ENCODE assay signal across 13 cellular contexts in genomic region chr19:3161453-3161852, GRCh38. TPM values are rescaled to one million over a fixed set of nuclear protein-coding genes. Genes with fewer than 3 reads are reported as not detected.
A peak's percentile ranks its signal among the peaks of the same experiment; 100 is the strongest.
DNase-seq lines count a peak whose midpoint lies in the region; ATAC-seq and TF ChIP-seq lines count a peak whose summit lies in the region.
"Had no signal": no experiment of that assay in that cellular context is flagged by ENCODE, and none has a peak within 500 bp of the region (broad histone marks: within the 10 kb centered on the region; RNA-seq: fewer than 3 reads in every experiment).

No MANE protein-coding gene starts in this region.

- CTCF ChIA-PET in Panc1 (lab: Charles Lee) = interaction anchor here (1.5 kb wide), 1 partner anchor 32 kb away, joined by 11 read pairs; no protein-coding TSS in a partner anchor
- CTCF ChIA-PET in HEK293T (lab: Yijun Ruan, JAX) = interaction anchor here (0.6 to 1.6 kb wide), 3 partner anchors 32 to 202 kb away, joined by 3 to 4 read pairs (median 3); no protein-coding TSS in a partner anchor

- no peaks in the 10 kb centered on the region; the same call in 1 of the 2 replicates for H3K4me1 ChIP-seq in Panc1 (ENCODE audit: control insufficient read depth, insufficient read depth, low read length)

- no TSS peak for BruUV-seq in Panc1 (replicated peaks; lab: Mats Ljungman, UMichigan)

- H3K4me3 ChIP-seq in Panc1 (ENCODE audit: low read depth in 2 of 2, low read length in 2 of 2) (no peak overlapping the region), epithelial cell of esophagus (ENCODE audit: low read length) (no peak overlapping the region)

- intact Hi-C loops in activated CD4-positive, alpha-beta T cell treated with anti-CD3 and anti-CD28 coated beads, Interleukin-2, amount 10 ng/mL, durations not matched to agents 24 days and 14 days (cut with micrococcal nuclease) = no loop called here
- intact Hi-C loops in Panc1 (cut with micrococcal nuclease; ENCODE audit: unreplicated experiment) = no loop called here

- no peak for TF ChIP-seq CTCF in Panc1 (IDR thresholded peaks at IDR 0.05)
- TF ChIP-seq CTCF in epithelial cell of esophagus (IDR thresholded peaks at IDR 0.05; ENCODE audit: insufficient read depth, low read depth, low read length, missing control alignments) = no peak

- H3K36me3 ChIP-seq in Panc1 (ENCODE audit: control insufficient read depth, insufficient read depth, low read length) = no peaks in the 10 kb centered on the region

- POLR2A ChIA-PET in Panc1 (lab: Charles Lee) = no interaction called here
- POLR2A ChIA-PET in HEK293T (lab: Yijun Ruan, JAX) = interaction anchor here (1.1 kb wide), 1 partner anchor 211 kb away, joined by 4 read pairs; no protein-coding TSS in a partner anchor

- peaks cover 9% of the 10 kb centered on the region for H3K9me3 Mint-ChIP-seq in activated CD4-positive, alpha-beta T cell treated with anti-CD3 and anti-CD28 coated beads, Interleukin-2, amount 10 ng/mL, durations not matched to agents 24 days and 14 days
- peaks cover 4% of the 10 kb centered on the region in 2 donors for H3K9me3 Mint-ChIP-seq in stimulated activated naive B cell treated with anti-CD40 and anti-IgM and Interleukin-4, amounts not matched to agents 10 μg/mL and 1 μg/mL and 100 μg/mL, for 72 hours

- H3K27ac Mint-ChIP-seq in activated CD4-positive, alpha-beta T cell treated with anti-CD3 and anti-CD28 coated beads, Interleukin-2, amount 10 ng/mL, durations not matched to agents 24 days and 14 days = peak overlapping the region; percentile 78
- H3K27ac Mint-ChIP-seq in stimulated activated naive B cell treated with anti-CD40 and anti-IgM and Interleukin-4, amounts not matched to agents 10 μg/mL and 1 μg/mL and 100 μg/mL, for 72 hours = peak overlapping the region; percentile 48

- peaks cover 40% of the 10 kb centered on the region for H3K4me1 Mint-ChIP-seq in activated CD4-positive, alpha-beta T cell treated with anti-CD3 and anti-CD28 coated beads, Interleukin-2, amount 10 ng/mL, durations not matched to agents 24 days and 14 days
- H3K4me1 Mint-ChIP-seq in stimulated activated naive B cell treated with anti-CD40 and anti-IgM and Interleukin-4, amounts not matched to agents 10 μg/mL and 1 μg/mL and 100 μg/mL, for 72 hours = peaks cover 16 to 48% of the 10 kb centered on the region in 2 donors

- ATAC-seq in Panc1 = 0 out of 2 replicates have a peak, but pooled peaks have one; percentile 52
- no peak for ATAC-seq in stimulated activated naive B cell treated with anti-CD40 and anti-IgM and Interleukin-4, amounts not matched to agents 10 μg/mL and 1 μg/mL and 100 μg/mL, for 72 hours (replicated peaks)

- peaks cover 85% of the 10 kb centered on the region for H3K36me3 Mint-ChIP-seq in activated CD4-positive, alpha-beta T cell treated with anti-CD3 and anti-CD28 coated beads, Interleukin-2, amount 10 ng/mL, durations not matched to agents 24 days and 14 days (ENCODE audit: low read depth)
- H3K36me3 Mint-ChIP-seq in stimulated activated naive B cell treated with anti-CD40 and anti-IgM and Interleukin-4, amounts not matched to agents 10 μg/mL and 1 μg/mL and 100 μg/mL, for 72 hours = peaks cover 8 to 10% of the 10 kb centered on the region in 2 donors

- H3K27ac ChIP-seq in Panc1 (ENCODE audit: low read length) = no peak overlapping the region

- in situ Hi-C loops in Panc1 (cut with HindIII; ENCODE audit: low pct_unique_long_range_greater_than_20kb, low sequenced_read_pairs) = no loop called here

- no peaks in the 10 kb centered on the region for H3K27me3 ChIP-seq in Panc1 (ENCODE audit: control insufficient read depth, insufficient read depth, low read length)

- H3K4me3 Mint-ChIP-seq in activated CD4-positive, alpha-beta T cell treated with anti-CD3 and anti-CD28 coated beads, Interleukin-2, amount 10 ng/mL, durations not matched to agents 24 days and 14 days = no peak overlapping the region
- no peak overlapping the region for H3K4me3 Mint-ChIP-seq in stimulated activated naive B cell treated with anti-CD40 and anti-IgM and Interleukin-4, amounts not matched to agents 10 μg/mL and 1 μg/mL and 100 μg/mL, for 72 hours
- H3K4me3 Mint-ChIP-seq: activated CD4-positive, alpha-beta T cell treated with anti-CD3 and anti-CD28 coated beads, Interleukin-2, amount 10 ng/mL, durations not matched to agents 7 days and 5 days had no signal

- H3K27me3 Mint-ChIP-seq in activated CD4-positive, alpha-beta T cell treated with anti-CD3 and anti-CD28 coated beads, Interleukin-2, amount 10 ng/mL, durations not matched to agents 24 days and 14 days = no peaks in the 10 kb centered on the region
- no peaks in the 10 kb centered on the region for H3K27me3 Mint-ChIP-seq in stimulated activated naive B cell treated with anti-CD40 and anti-IgM and Interleukin-4, amounts not matched to agents 10 μg/mL and 1 μg/mL and 100 μg/mL, for 72 hours
- H3K27me3 Mint-ChIP-seq: activated CD4-positive, alpha-beta T cell treated with anti-CD3 and anti-CD28 coated beads, Interleukin-2, amount 10 ng/mL, durations not matched to agents 7 days and 5 days had no signal

- no peaks in the 10 kb centered on the region for H3K9me3 ChIP-seq in Panc1 (ENCODE audit: control insufficient read depth, insufficient read depth, low read depth, low read length)

- DNase-seq in activated CD4-positive, alpha-beta T cell treated with anti-CD3 and anti-CD28 coated beads, Interleukin-2, amount 10 ng/mL, durations not matched to agents 24 days and 14 days = no peak
- no peak for DNase-seq in activated CD4-positive, alpha-beta T cell treated with anti-CD3 and anti-CD28 coated beads for 48 hours
- DNase-seq in Panc1 (ENCODE audit: low read depth, low spot score) (no peak), epithelial cell of esophagus (ENCODE audit: low read depth) (peak; percentile 67), HEK293T (ENCODE audit: extremely low spot score) (no peak), GOT3 (lab: John Stamatoyannopoulos, UW) (no peak)
- DNase-seq in stimulated activated naive B cell treated with anti-CD40 and anti-IgM and Interleukin-4, amounts not matched to agents 10 μg/mL and 1 μg/mL and 100 μg/mL, for 72 hours = no peak
- DNase-seq in activated T-cell treated with anti-CD3 and anti-CD28 coated beads, Interleukin-2, amount 50 U/mL, for 1 hour = no peak
- DNase-seq: ACHN; activated CD4-positive, alpha-beta T cell treated with anti-CD3 and anti-CD28 coated beads, Interleukin-2, amount 10 ng/mL, durations not matched to agents 7 days and 5 days; anterior cingulate cortex; cortex of kidney; NCI-H1092 had no signal

TF ChIP-seq in HEK293T, 16 proteins besides CTCF, POLR2A, EP300 and RAD21:
- TF ChIP-seq CTBP1 (IDR thresholded peaks at IDR 0.05; ENCODE audit: borderline replicate concordance) = no peak
- TF ChIP-seq L3MBTL2 (conservative IDR thresholded peaks at IDR 0.05) = no peak
- no peak for TF ChIP-seq ARNT (IDR thresholded peaks at IDR 0.05)
- TF ChIP-seq FOXM1 (IDR thresholded peaks at IDR 0.05; ENCODE audit: borderline replicate concordance) = no peak
- no peak for TF ChIP-seq LEF1 (IDR thresholded peaks at IDR 0.05; ENCODE audit: borderline replicate concordance)

RNA-seq across cellular contexts. Expression of gene S1PR4, which starts 17.1 kb away (rescaled TPM):
- 41.8 and 43.7 TPM in 2 replicates for total RNA-seq in activated CD4-positive, alpha-beta T cell treated with anti-CD3 and anti-CD28 coated beads, Interleukin-2, amount 10 ng/mL, durations not matched to agents 24 days and 14 days
- 0.26 TPM for total RNA-seq in Panc1 (2021; ENCODE audit: unreplicated experiment)
- not detected for polyA plus RNA-seq in Panc1 (2012; ENCODE audit: insufficient read length)

RNA-seq across cellular contexts. Expression of gene NCLN, which starts 24.3 kb away (rescaled TPM):
- total RNA-seq in activated CD4-positive, alpha-beta T cell treated with anti-CD3 and anti-CD28 coated beads, Interleukin-2, amount 10 ng/mL, durations not matched to agents 24 days and 14 days = 114 and 116 TPM in 2 replicates
- 132 TPM for total RNA-seq in Panc1 (2021; ENCODE audit: unreplicated experiment)
- 171 TPM for polyA plus RNA-seq in Panc1 (2012; ENCODE audit: insufficient read length)

RNA-seq across cellular contexts. Expression of gene GNA15, which starts 25.6 kb away (rescaled TPM):
- total RNA-seq in activated CD4-positive, alpha-beta T cell treated with anti-CD3 and anti-CD28 coated beads, Interleukin-2, amount 10 ng/mL, durations not matched to agents 24 days and 14 days = 134 and 135 TPM in 2 replicates
- total RNA-seq in Panc1 (2021; ENCODE audit: unreplicated experiment) = 6.2 TPM
- polyA plus RNA-seq in Panc1 (2012; ENCODE audit: insufficient read length) = 8.4 TPM

Comparison
In these comparisons a context has a peak if more than half of its experiments do, and no peak if none do; other contexts are left out.
1. RNA of gene S1PR4, which starts 17.1 kb away (total RNA-seq): 41.8 to 43.7 TPM in activated CD4-positive, alpha-beta T cell treated with anti-CD3 and anti-CD28 coated beads, Interleukin-2, amount 10 ng/mL, durations not matched to agents 24 days and 14 days; 0.26 TPM in Panc1 (single experiment); every median in the first group is over 10 times any median in the second.
2. RNA of gene GNA15, which starts 25.6 kb away (total RNA-seq): 134 to 135 TPM in activated CD4-positive, alpha-beta T cell treated with anti-CD3 and anti-CD28 coated beads, Interleukin-2, amount 10 ng/mL, durations not matched to agents 24 days and 14 days; 6.2 TPM in Panc1 (single experiment); every median in the first group is over 10 times any median in the second.